Comparison of ENCODE assay signal across 1 cellular context in genomic region chr2:55227437-55228223, GRCh38.
A peak's percentile ranks its signal among the peaks of the same experiment; 100 is the strongest.
TF ChIP-seq lines count a peak whose summit lies in the region.

No MANE protein-coding gene starts in this region.

TF ChIP-seq in GM12878, 131 proteins besides CTCF, POLR2A, EP300 and RAD21:
- peak; percentile 31; the same call in 1 of the 2 replicates for TF ChIP-seq SPI1 (IDR thresholded peaks at IDR 0.05; ENCODE audit: borderline replicate concordance, insufficient read depth, low read depth, low read length)
